8 cellular contexts compared by ENCODE assay signal in the genomic region with DNA sequence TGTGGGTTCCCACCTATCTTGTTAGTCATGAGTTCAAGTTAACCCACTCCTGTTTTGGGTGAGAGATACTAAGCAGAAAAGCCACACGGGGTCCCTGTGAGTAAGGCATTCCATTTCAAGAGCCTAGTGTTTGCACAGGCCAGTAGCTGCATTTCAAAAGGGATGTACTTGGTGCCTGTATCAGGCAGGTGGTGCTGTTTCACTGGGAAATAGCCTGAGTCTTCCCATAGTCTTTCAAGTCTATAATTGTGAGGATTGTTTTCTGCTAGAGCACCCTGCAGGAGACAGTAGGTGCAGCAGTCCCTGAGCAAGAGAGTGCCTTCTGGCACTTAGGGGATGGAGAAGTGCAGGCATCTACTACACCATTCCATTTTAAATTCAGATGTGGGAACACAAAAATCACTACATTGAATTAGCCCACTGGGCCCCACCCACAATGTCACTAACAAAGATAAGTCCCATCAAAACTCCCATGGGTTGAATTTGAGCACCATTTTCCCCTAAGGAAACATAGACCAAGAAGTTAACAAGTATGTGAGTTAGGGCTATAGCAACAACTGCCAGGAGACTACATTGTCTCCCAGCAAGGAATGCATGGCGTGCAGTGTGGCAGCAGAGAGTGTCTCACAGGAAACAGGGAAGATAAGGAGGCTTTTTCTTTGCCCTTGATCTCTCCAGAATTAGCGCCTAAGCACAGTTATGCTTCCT.
DNase-seq lines count a peak whose midpoint lies in the region; ATAC-seq, FAIRE-seq and TF ChIP-seq lines count a peak whose summit lies in the region.

No MANE protein-coding gene starts in this region.

- H3K9me3 Mint-ChIP-seq in activated B cell treated with CpG ODN at 0.5 μM for 24 hours (no peaks in the 10 kb centered on the region), naive B cell (no peaks in the 10 kb centered on the region)

- POLR2A ChIA-PET in activated B cell treated with CpG ODN at 0.5 μM for 24 hours (lab: Charles Lee) = no interaction called here

- H3K36me3 Mint-ChIP-seq in activated B cell treated with CpG ODN at 0.5 μM for 24 hours (ENCODE audit: low read depth) (no peaks in the 10 kb centered on the region), naive B cell (no peaks in the 10 kb centered on the region)

- H3K27ac Mint-ChIP-seq in activated B cell treated with CpG ODN at 0.5 μM for 24 hours (no peak overlapping the region), naive B cell (no peak overlapping the region)

- H3K27me3 Mint-ChIP-seq in activated B cell treated with CpG ODN at 0.5 μM for 24 hours (peaks cover 2% of the 10 kb centered on the region), naive B cell (peaks cover 0 to 11% (median 7%) of the 10 kb centered on the region in 3 donors)

- no peaks in the 10 kb centered on the region for H3K4me1 Mint-ChIP-seq in activated B cell treated with CpG ODN at 0.5 μM for 24 hours
- no peaks in the 10 kb centered on the region for H3K4me1 Mint-ChIP-seq in naive B cell

- ATAC-seq in GM19035 (IDR thresholded peaks at IDR 0.05; ENCODE audit: unreplicated experiment) (peak; percentile 89), HG03139 (IDR thresholded peaks at IDR 0.05; ENCODE audit: unreplicated experiment) (peak; percentile 97), activated B cell treated with CpG ODN at 0.5 μM for 24 hours (ENCODE audit: low read depth) (peak; percentile 60), esophagus mucosa (peak; percentile 80), naive B cell (ENCODE audit: low read depth in 2 of 2) (peak; percentile 50 to 79)

- peak; percentile 42 for DNase-seq in CMK (ENCODE audit: low read depth)
- DNase-seq in NCI-H2227 treated with DMSO at 0.1 percent for 48 hours (lab: John Stamatoyannopoulos, UW) = peak; percentile 8
- DNase-seq in activated B cell treated with CpG ODN at 0.5 μM for 24 hours = no peak
- DNase-seq in naive B cell = peak; percentile 9
- peak; percentile 60 for DNase-seq in urothelium cell line (ENCODE audit: low spot score)

- TF ChIP-seq CTCF in activated B cell treated with CpG ODN at 0.5 μM for 24 hours (IDR thresholded peaks at IDR 0.05) = no peak

- H3K4me3 Mint-ChIP-seq in activated B cell treated with CpG ODN at 0.5 μM for 24 hours (no peak overlapping the region), naive B cell (peak overlapping the region in 1 of 8 donors; percentile 16)

- intact Hi-C loops in activated B cell treated with CpG ODN at 0.5 μM for 24 hours (cut with micrococcal nuclease) = loop anchor here (1.0 to 2.0 kb wide), 3 partner anchors 132 to 1810 kb away; no protein-coding TSS in a partner anchor

- CTCF ChIA-PET in activated B cell treated with CpG ODN at 0.5 μM for 24 hours (lab: Charles Lee) = interaction anchor here (0.6 to 0.9 kb wide), 3 partner anchors 12 to 133 kb away, joined by 3 to 4 read pairs (median 3); no protein-coding TSS in a partner anchor

- no peak for FAIRE-seq in urothelium cell line (lab: Jason Lieb, UNC)
